In genomic region chr2:147482111-147482510, GRCh38 we compare ENCODE assay signal across 20 cellular contexts.
DNase-seq lines count a peak whose midpoint lies in the region; ATAC-seq and TF ChIP-seq lines count a peak whose summit lies in the region.
"Had no signal": no experiment of that assay in that cellular context is flagged by ENCODE, and none has a peak within 500 bp of the region (broad histone marks: within the 10 kb centered on the region; RNA-seq: fewer than 3 reads in every experiment).

No MANE protein-coding gene starts in this region.

- no peaks in the 10 kb centered on the region for H3K36me3 Mint-ChIP-seq in neural progenitor cell
- no peaks in the 10 kb centered on the region for H3K36me3 Mint-ChIP-seq in T-cell
- H3K36me3 Mint-ChIP-seq: CD8-positive, alpha-beta memory T cell had no signal

- H3K36me3 ChIP-seq in neural progenitor cell (no peaks in the 10 kb centered on the region), suprapubic skin (no peaks in the 10 kb centered on the region)
- H3K36me3 ChIP-seq: BLaER1 had no signal

- H3K27ac Mint-ChIP-seq in neural progenitor cell (no peak overlapping the region), T-cell (no peak overlapping the region)
- H3K27ac Mint-ChIP-seq: CD8-positive, alpha-beta memory T cell; HFFc6 had no signal

- H3K4me3 Mint-ChIP-seq in neural progenitor cell (no peak overlapping the region), T-cell (no peak overlapping the region)
- H3K4me3 Mint-ChIP-seq: CD8-positive, alpha-beta memory T cell; HFFc6 had no signal

- CTCF ChIA-PET in T-cell (lab: Charles Lee), result no interaction called here

- H3K4me3 ChIP-seq in AG10803 (ENCODE audit: low read length) (no peak overlapping the region), neural progenitor cell (no peak overlapping the region), suprapubic skin (no peak overlapping the region)
- H3K4me3 ChIP-seq: BLaER1, SK-N-MC had no signal

- H3K4me1 ChIP-seq in neural progenitor cell (peaks cover 8% of the 10 kb centered on the region), suprapubic skin (no peaks in the 10 kb centered on the region)

- no peak for TF ChIP-seq EP300 in suprapubic skin (IDR thresholded peaks at IDR 0.05)

- H3K9ac ChIP-seq in neural progenitor cell, result no peak overlapping the region
- H3K9ac ChIP-seq: BLaER1, KMS-11 had no signal

- ATAC-seq in T-cell (replicated peaks in 1 of 4), result no peak
- no peak for ATAC-seq in GM18498 (IDR thresholded peaks at IDR 0.05; ENCODE audit: unreplicated experiment)

- H3K27ac ChIP-seq in neural progenitor cell (no peak overlapping the region), suprapubic skin (no peak overlapping the region)
- H3K27ac ChIP-seq: BLaER1, KMS-11, SK-N-MC had no signal

- no peaks in the 10 kb centered on the region for H4K20me1 ChIP-seq in neural progenitor cell (ENCODE audit: low read depth)
- H4K20me1 ChIP-seq: BLaER1 had no signal

- TF ChIP-seq POLR2A in suprapubic skin (IDR thresholded peaks at IDR 0.05), result no peak

- POLR2A ChIA-PET in T-cell (lab: Charles Lee), result no interaction called here

- peaks cover 1% of the 10 kb centered on the region for H3F3A ChIP-seq in neural progenitor cell (ENCODE audit: low read depth)

- no peaks in the 10 kb centered on the region for H3K79me2 ChIP-seq in neural progenitor cell (ENCODE audit: low read depth)

- H3K9me3 Mint-ChIP-seq in neural progenitor cell (no peaks in the 10 kb centered on the region), T-cell (no peaks in the 10 kb centered on the region)
- H3K9me3 Mint-ChIP-seq: CD8-positive, alpha-beta memory T cell had no signal

- TF ChIP-seq CTCF in AG10803 (conservative IDR thresholded peaks at IDR 0.05; ENCODE audit: low read length), result no peak
- TF ChIP-seq CTCF in neural progenitor cell (IDR thresholded peaks at IDR 0.05), result no peak
- no peak for TF ChIP-seq CTCF in suprapubic skin (IDR thresholded peaks at IDR 0.05)

- 68% methylated on average over 5 of the region's 5 CpGs for WGBS in suprapubic skin

- DNase-seq in AG10803 (ENCODE audit: low read depth) (peak; percentile 6), HCEC 1CT (peak; percentile 30), amniotic epithelial cell (ENCODE audit: low read depth) (peak; percentile 5), neural progenitor cell (ENCODE audit: low spot score) (peak; percentile 15), NCI-H2227 treated with DMSO at 0.1 percent for 48 hours (lab: John Stamatoyannopoulos, UW) (no peak), T-cell (no peak), suprapubic skin (ENCODE audit: low spot score in 2 of 2) (no peak)
- DNase-seq: CD8-positive, alpha-beta memory T cell; DMS53; HFFc6; NCI-H1436 treated with DMSO at 0.1 percent for 48 hours; NCI-H2029; NCI-H446 treated with DMSO at 0.1 percent for 48 hours; NCI-H748 treated with DMSO at 0.1 percent for 48 hours; NK-92 treated with Interleukin-12 subunit alpha and Interleukin-12 subunit beta, amount 100 ng/mL, for 24 hours; Right ventricle myocardium superior had no signal

- H3K9me3 ChIP-seq in neural progenitor cell (ENCODE audit: low read depth) (no peaks in the 10 kb centered on the region), suprapubic skin (no peaks in the 10 kb centered on the region)
- H3K9me3 ChIP-seq: BLaER1 had no signal

- H3K27me3 Mint-ChIP-seq in neural progenitor cell (ENCODE audit: insufficient read depth, low read depth), result no peaks in the 10 kb centered on the region
- no peaks in the 10 kb centered on the region for H3K27me3 Mint-ChIP-seq in T-cell
- H3K27me3 Mint-ChIP-seq: CD8-positive, alpha-beta memory T cell had no signal

- H3K27me3 ChIP-seq in neural progenitor cell (no peaks in the 10 kb centered on the region), suprapubic skin (no peaks in the 10 kb centered on the region)
- H3K27me3 ChIP-seq: BLaER1 had no signal

- no peak overlapping the region for H2AFZ ChIP-seq in neural progenitor cell (replicated peaks)

- H3K4me2 ChIP-seq in neural progenitor cell, result no peak overlapping the region
- H3K4me2 ChIP-seq: BLaER1, KMS-11 had no signal

- H3K4me1 Mint-ChIP-seq in neural progenitor cell (no peaks in the 10 kb centered on the region), T-cell (peaks cover 0 to 2% (median 0%) of the 10 kb centered on the region in 3 donors)
- H3K4me1 Mint-ChIP-seq: CD8-positive, alpha-beta memory T cell had no signal

Comparison
In these comparisons a context has a peak if more than half of its experiments do, and no peak if none do; other contexts are left out.
1. DNase-seq: peak in AG10803 (single experiment), HCEC 1CT (single experiment), amniotic epithelial cell (single experiment) and neural progenitor cell (single experiment); none in NCI-H2227 treated with DMSO at 0.1 percent for 48 hours (single experiment), T-cell (0 of 34) and suprapubic skin (0 of 2).